In the genomic region with DNA sequence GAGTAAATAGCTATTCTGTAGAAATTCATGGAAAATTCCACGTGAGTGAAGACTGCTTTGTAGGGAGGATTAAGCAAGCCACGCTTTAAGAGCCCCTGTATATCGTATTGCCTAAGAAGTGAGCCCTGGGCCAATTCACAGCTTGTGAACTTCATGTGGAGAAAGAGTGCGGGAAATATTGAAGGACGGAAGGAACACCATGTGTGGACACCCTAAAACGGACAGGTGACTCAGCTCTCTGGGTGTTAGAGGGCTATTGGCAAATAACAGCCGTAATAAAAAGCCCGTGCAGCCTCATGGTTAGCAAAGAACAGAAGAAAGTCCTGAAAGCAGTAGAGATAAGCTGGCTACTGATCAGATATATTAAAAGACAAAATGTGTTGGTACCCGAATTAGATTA, we compare ENCODE assay signal across 18 cellular contexts. TPM values are rescaled to one million over a fixed set of nuclear protein-coding genes. Genes with fewer than 3 reads are reported as not detected.
"Had no signal": no experiment of that assay in that cellular context is flagged by ENCODE, and none has a peak within 500 bp of the region (broad histone marks: within the 10 kb centered on the region; RNA-seq: fewer than 3 reads in every experiment).

No MANE protein-coding gene starts in this region.

- H3K9me3 ChIP-seq: ascending aorta, sigmoid colon, tibial artery, vagina had no signal

- H3K4me3 Mint-ChIP-seq: activated naive CD4-positive, alpha-beta T cell treated with anti-CD3 and anti-CD28 coated beads for 36 hours; activated naive CD8-positive, alpha-beta T cell treated with anti-CD3 and anti-CD28 coated beads, Interleukin-2, amount 50 U/mL, for 24 hours; activated T-helper 17 cell treated with anti-CD3 and anti-CD28 coated beads, Interleukin-2, amount 50 U/mL, for 72 hours; neural crest cell; stimulated activated memory B cell treated with anti-CD40 and anti-IgM and Interleukin-4, amounts not matched to agents 10 μg/mL and 1 μg/mL and 100 μg/mL, for 72 hours had no signal

- H3K36me3 Mint-ChIP-seq: stimulated activated memory B cell treated with anti-CD40 and anti-IgM and Interleukin-4, amounts not matched to agents 10 μg/mL and 1 μg/mL and 100 μg/mL, for 72 hours had no signal

- H3K4me3 ChIP-seq: ascending aorta, sigmoid colon, tibial artery, vagina had no signal

- H3K27ac Mint-ChIP-seq: activated naive CD4-positive, alpha-beta T cell treated with anti-CD3 and anti-CD28 coated beads for 36 hours; activated naive CD8-positive, alpha-beta T cell treated with anti-CD3 and anti-CD28 coated beads, Interleukin-2, amount 50 U/mL, for 24 hours; activated T-helper 17 cell treated with anti-CD3 and anti-CD28 coated beads, Interleukin-2, amount 50 U/mL, for 72 hours; stimulated activated memory B cell treated with anti-CD40 and anti-IgM and Interleukin-4, amounts not matched to agents 10 μg/mL and 1 μg/mL and 100 μg/mL, for 72 hours had no signal

- DNase-seq: activated CD4-positive, alpha-beta T cell treated with anti-CD3 and anti-CD28 coated beads for 1 hour; activated CD4-positive, alpha-beta T cell treated with anti-CD3 and anti-CD28 coated beads, Interleukin-2, amount 50 U/mL, for 4 hours; activated naive CD4-positive, alpha-beta T cell treated with anti-CD3 and anti-CD28 coated beads for 36 hours; activated naive CD8-positive, alpha-beta T cell treated with anti-CD3 and anti-CD28 coated beads, Interleukin-2, amount 50 U/mL, for 24 hours; activated T-cell treated with anti-CD3 and anti-CD28 coated beads for 4 hours; glutamatergic neuron; kidney glomerular epithelial cell; sigmoid colon; stimulated activated CD4-positive, alpha-beta T cell treated with anti-CD3 and anti-CD28 coated beads, Interleukin-2, amount 100 ng/mL, for 48 hours; tibial artery had no signal

- FAIRE-seq: bronchial epithelial cell had no signal

- H3K9me3 Mint-ChIP-seq: activated naive CD4-positive, alpha-beta T cell treated with anti-CD3 and anti-CD28 coated beads for 36 hours; activated naive CD8-positive, alpha-beta T cell treated with anti-CD3 and anti-CD28 coated beads, Interleukin-2, amount 50 U/mL, for 24 hours; activated T-helper 17 cell treated with anti-CD3 and anti-CD28 coated beads, Interleukin-2, amount 50 U/mL, for 72 hours; stimulated activated memory B cell treated with anti-CD40 and anti-IgM and Interleukin-4, amounts not matched to agents 10 μg/mL and 1 μg/mL and 100 μg/mL, for 72 hours had no signal

- H3K27me3 Mint-ChIP-seq: stimulated activated memory B cell treated with anti-CD40 and anti-IgM and Interleukin-4, amounts not matched to agents 10 μg/mL and 1 μg/mL and 100 μg/mL, for 72 hours had no signal

- H3K36me3 ChIP-seq: ascending aorta, sigmoid colon, tibial artery, vagina had no signal

- H3K4me1 Mint-ChIP-seq: activated naive CD8-positive, alpha-beta T cell treated with anti-CD3 and anti-CD28 coated beads, Interleukin-2, amount 50 U/mL, for 24 hours; activated T-helper 17 cell treated with anti-CD3 and anti-CD28 coated beads, Interleukin-2, amount 50 U/mL, for 72 hours had no signal

- ATAC-seq: activated naive CD8-positive, alpha-beta T cell treated with anti-CD3 and anti-CD28 coated beads, Interleukin-2, amount 50 U/mL, for 24 hours; activated T-helper 17 cell treated with anti-CD3 and anti-CD28 coated beads, Interleukin-2, amount 50 U/mL, for 72 hours; stimulated activated memory B cell treated with anti-CD40 and anti-IgM and Interleukin-4, amounts not matched to agents 10 μg/mL and 1 μg/mL and 100 μg/mL, for 72 hours had no signal

RNA-seq across cellular contexts. Expression of gene ZNF366, which starts 26.4 kb away (rescaled TPM):
- total RNA-seq: activated naive CD4-positive, alpha-beta T cell treated with anti-CD3 and anti-CD28 coated beads for 36 hours; activated T-helper 17 cell treated with anti-CD3 and anti-CD28 coated beads, Interleukin-2, amount 50 U/mL, for 72 hours; bronchial epithelial cell; neural crest cell; osteocyte; T-helper 1 cell treated with Interleukin-12 subunit alpha and Interleukin-12 subunit beta and Interleukin-4 antibody, amounts not matched to agents 30 ng/mL and 1 ng/mL, for 36 hours had no signal
